In genomic region chr20:51765381-51765780, GRCh38 we compare ENCODE assay signal across 10 cellular contexts. TPM values are rescaled to one million over a fixed set of nuclear protein-coding genes. Genes with fewer than 3 reads are reported as not detected.
DNase-seq lines count a peak whose midpoint lies in the region; ATAC-seq and TF ChIP-seq lines count a peak whose summit lies in the region.
"Not testable (repeated sequence)": the region's sequence is repeated elsewhere in the genome, so short reads cannot be mapped to it uniquely, and the experiment has no call there.
"Had no signal": no experiment of that assay in that cellular context is flagged by ENCODE, and none has a peak within 500 bp of the region (broad histone marks: within the 10 kb centered on the region; RNA-seq: fewer than 3 reads in every experiment).

No MANE protein-coding gene starts in this region.

- H3K9ac ChIP-seq in adipocyte (ENCODE audit: low read length) = peak overlapping the region; percentile 18
- peak overlapping the region in 2 of 5 donors; percentile 16 to 81 for H3K9ac ChIP-seq in subcutaneous abdominal adipose tissue (ENCODE audit: low read length in 5 of 5)

- not testable (repeated sequence) for TF ChIP-seq POLR2A in esophagus muscularis mucosa (IDR thresholded peaks at IDR 0.05; ENCODE audit: low read depth); prostate gland (IDR thresholded peaks at IDR 0.05)

- intact Hi-C loops in esophagus muscularis mucosa (cut with DNase I); natural killer cell (cut with micrococcal nuclease); prostate gland (cut with DNase I): not testable (repeated sequence)

- WGBS in esophagus muscularis mucosa = 63% methylated on average over 10 of the region's 10 CpGs
- 39% methylated on average over 10 of the region's 10 CpGs for WGBS in prostate gland

- not testable (repeated sequence) for TF ChIP-seq EP300 in esophagus muscularis mucosa (IDR thresholded peaks at IDR 0.05)

- H3K27ac Mint-ChIP-seq in immature natural killer cell (peak overlapping the region in 1 of 6 donors; percentile 60), natural killer cell (peak overlapping the region in 1 of 2 donors; percentile 39)
- H3K27ac Mint-ChIP-seq in neural crest cell (ENCODE audit: unreplicated experiment) = not testable (repeated sequence)

- H3K9me3 ChIP-seq in adipocyte (ENCODE audit: control insufficient read depth, low read length); esophagus muscularis mucosa; prostate gland; subcutaneous abdominal adipose tissue (ENCODE audit: control insufficient read depth in 5 of 5, low read length in 5 of 5): not testable (repeated sequence)

- H3K27me3 Mint-ChIP-seq in immature natural killer cell (ENCODE audit: low read depth in 3 of 3); neural crest cell (ENCODE audit: low read depth): not testable (repeated sequence)
- peaks cover 0 to 18% of the 10 kb centered on the region in 2 donors for H3K27me3 Mint-ChIP-seq in natural killer cell (ENCODE audit: low read depth in 2 of 2)

- not testable (repeated sequence) for H3K4me3 ChIP-seq in adipocyte (ENCODE audit: low read length); esophagus muscularis mucosa; prostate gland; subcutaneous abdominal adipose tissue (ENCODE audit: low read depth in 1 of 5, low read length in 5 of 5)

- H3K4me1 ChIP-seq in adipocyte (ENCODE audit: control insufficient read depth, insufficient read depth, low read length) (peaks cover 33% of the 10 kb centered on the region), esophagus muscularis mucosa (peaks cover 6 to 33% (median 25%) of the 10 kb centered on the region in 4 donors), subcutaneous abdominal adipose tissue (ENCODE audit: control insufficient read depth in 5 of 5, insufficient read depth in 5 of 5, low read length in 5 of 5) (peaks cover 3 to 44% (median 22%) of the 10 kb centered on the region in 5 donors)
- H3K4me1 ChIP-seq in prostate gland (replicated peaks) = not testable (repeated sequence)

- DNase-seq in adipocyte (ENCODE audit: low read depth); esophagus muscularis mucosa (ENCODE audit: extremely low spot score); immature natural killer cell; natural killer cell; neural crest cell (ENCODE audit: low read depth, low spot score): not testable (repeated sequence)
- peak; percentile 39 for DNase-seq in prostate gland (ENCODE audit: low spot score)

- TF ChIP-seq CTCF in esophagus muscularis mucosa (IDR thresholded peaks at IDR 0.05); natural killer cell (IDR thresholded peaks at IDR 0.05); neural crest cell (conservative IDR thresholded peaks at IDR 0.05); prostate gland (IDR thresholded peaks at IDR 0.05): not testable (repeated sequence)

- H3K4me1 Mint-ChIP-seq in immature natural killer cell (peaks cover 15 to 26% of the 10 kb centered on the region in 2 donors), natural killer cell (peaks cover 16 to 17% of the 10 kb centered on the region in 2 donors), neural crest cell (peaks cover 26% of the 10 kb centered on the region)

- H3K4me3 Mint-ChIP-seq in immature natural killer cell (peak overlapping the region in 3 of 5 donors; percentile 15 to 48 (median 44)), natural killer cell (peak overlapping the region; percentile 26), neural crest cell (peak overlapping the region; percentile 32)

- ATAC-seq in natural killer cell = not testable (repeated sequence)

- H3K36me3 Mint-ChIP-seq in immature natural killer cell; natural killer cell; neural crest cell (ENCODE audit: low read depth): not testable (repeated sequence)

- not testable (repeated sequence) for H3K27me3 ChIP-seq in adipocyte (replicated peaks; ENCODE audit: control insufficient read depth, insufficient read depth, low read length); esophagus muscularis mucosa; prostate gland (replicated peaks; ENCODE audit: insufficient read depth); subcutaneous abdominal adipose tissue (ENCODE audit: control insufficient read depth in 5 of 5, insufficient read depth in 4 of 5, low read length in 5 of 5)

- H3K27ac ChIP-seq in esophagus muscularis mucosa (replicated peaks in 1 of 4) (peak overlapping the region; percentile 75 to 86 (median 78)), prostate gland (peak overlapping the region in 1 of 2 donors; percentile 1), subcutaneous abdominal adipose tissue (ENCODE audit: low read depth, low read length) (peak overlapping the region; percentile 84)

- not testable (repeated sequence) for H3K9me3 Mint-ChIP-seq in immature natural killer cell, natural killer cell, neural crest cell

- H3K36me3 ChIP-seq in adipocyte (ENCODE audit: control insufficient read depth, insufficient read depth, low read length, severe bottlenecking); esophagus muscularis mucosa; prostate gland; subcutaneous abdominal adipose tissue (ENCODE audit: control insufficient read depth in 5 of 5, insufficient read depth in 5 of 5, low read length in 5 of 5): not testable (repeated sequence)

RNA-seq across cellular contexts. Expression of gene ATP9A, which starts 2.8 kb away (rescaled TPM):
- total RNA-seq in esophagus muscularis mucosa = 10 to 100 TPM; 44.4 to 70.9 (median 56.0) TPM
- polyA plus RNA-seq in immature natural killer cell = 1 to 10 TPM in 2 of 3 donors, under 1 TPM in 1; 0.82 to 2.8 (median 1.2) TPM
- total RNA-seq in natural killer cell = 10 to 100 TPM in 1 of 3 donors, 1 to 10 TPM in 2; 1.4 to 46.8 (median 1.9) TPM
- total RNA-seq in neural crest cell = 38.9 and 39.0 TPM in 2 replicates
- total RNA-seq in prostate gland = 100 to 1,000 TPM in 1 of 2 donors, 10 to 100 TPM in 1; 35.1 to 118 TPM

RNA-seq across cellular contexts. Expression of gene SALL4, which starts 36.9 kb away (rescaled TPM):
- total RNA-seq in esophagus muscularis mucosa = not detected
- polyA plus RNA-seq in immature natural killer cell = under 1 TPM in 1 of 3 donors, not detected in 2; 0.08 TPM
- 1 to 10 TPM in 1 of 3 donors, under 1 TPM in 2; 0.33 to 2.9 (median 0.42) TPM for total RNA-seq in natural killer cell
- 90.7 and 91.1 TPM in 2 replicates for total RNA-seq in neural crest cell
- 10 to 100 TPM in 1 of 2 donors, 1 to 10 TPM in 1; 1.8 to 12.6 TPM for total RNA-seq in prostate gland
- total RNA-seq: A172, H4 had no signal
- polyA plus RNA-seq: CD4-positive, alpha-beta memory T cell had no signal
